ENCODE assay signal across 40 cellular contexts in genomic region chr1:54186056-54186455, GRCh38. TPM values are rescaled to one million over a fixed set of nuclear protein-coding genes. Genes with fewer than 3 reads are reported as not detected.
"Had no signal": no experiment of that assay in that cellular context is flagged by ENCODE, and none has a peak within 500 bp of the region (broad histone marks: within the 10 kb centered on the region; RNA-seq: fewer than 3 reads in every experiment).

No MANE protein-coding gene starts in this region.

- H3K4me3 ChIP-seq: MG63 had no signal

- H3K36me3 ChIP-seq: MG63 had no signal

- H3K27me3 ChIP-seq: MG63 had no signal

- H3K9me3 ChIP-seq: MG63 had no signal

- DNase-seq: Kasumi-1, MG63, MM.1S, MV-4-11, NCI-H1048, NCI-H1092, NCI-H1092 treated with DMSO at 0.1 percent for 48 hours, NCI-H1105, NCI-H1105 treated with DMSO at 0.1 percent for 48 hours, NCI-H1417, NCI-H1417 treated with DMSO at 0.1 percent for 48 hours, NCI-H1436, NCI-H1436 treated with DMSO at 0.1 percent for 48 hours, NCI-H146, NCI-H1694, NCI-H1694 treated with DMSO at 0.1 percent for 48 hours, NCI-H187, NCI-H187 treated with DMSO at 0.1 percent for 48 hours, NCI-H1930, NCI-H2029, NCI-H2029 treated with DMSO at 0.1 percent for 48 hours, NCI-H2081, NCI-H2081 treated with DMSO at 0.1 percent for 48 hours, NCI-H2107, NCI-H2171, NCI-H2171 treated with DMSO at 0.1 percent for 48 hours, NCI-H2227 treated with DMSO at 0.1 percent for 48 hours, NCI-H226, NCI-H345, NCI-H446, NCI-H446 treated with DMSO at 0.1 percent for 48 hours, NCI-H510A, NCI-H510A treated with DMSO at 0.1 percent for 48 hours, NCI-H524, NCI-H524 treated with DMSO at 0.1 percent for 48 hours, NCI-H526 had no signal

RNA-seq across cellular contexts. Expression of gene CDCP2, which starts 33.3 kb away (rescaled TPM):
- total RNA-seq: LHCN-M2, M059J, MCF 10A, NCI-H460 had no signal
